10 cellular contexts compared by ENCODE assay signal in genomic region chr3:160450846-160451245, GRCh38. TPM values are rescaled to one million over a fixed set of nuclear protein-coding genes. Genes with fewer than 3 reads are reported as not detected.
DNase-seq lines count a peak whose midpoint lies in the region; ATAC-seq and TF ChIP-seq lines count a peak whose summit lies in the region.
"Had no signal": no experiment of that assay in that cellular context is flagged by ENCODE, and none has a peak within 500 bp of the region (broad histone marks: within the 10 kb centered on the region; RNA-seq: fewer than 3 reads in every experiment).

No MANE protein-coding gene starts in this region.

- CTCF ChIA-PET in AG04449 (lab: Yijun Ruan, JAX), result interaction anchor here (1.4 to 4.9 kb wide), 8 partner anchors 10 to 444 kb away, joined by 4 to 25 read pairs (median 15); no protein-coding TSS in a partner anchor

- H3K4me3 ChIP-seq in AG04449 (ENCODE audit: low read depth, low read length) (peak overlapping the region; percentile 88), upper lobe of right lung (no peak overlapping the region)

- no peaks in the 10 kb centered on the region for H3K36me3 ChIP-seq in upper lobe of right lung

- H3K4me1 Mint-ChIP-seq in activated naive CD8-positive, alpha-beta T cell treated with anti-CD3 and anti-CD28 coated beads for 36 hours, result peaks cover 20% of the 10 kb centered on the region

- intact Hi-C loops in upper lobe of right lung (cut with DNase I), result no loop called here

- peak overlapping the region; percentile 93 for H3K27ac Mint-ChIP-seq in activated naive CD8-positive, alpha-beta T cell treated with anti-CD3 and anti-CD28 coated beads for 36 hours

- H3K27me3 Mint-ChIP-seq in activated naive CD8-positive, alpha-beta T cell treated with anti-CD3 and anti-CD28 coated beads for 36 hours, result no peaks in the 10 kb centered on the region

- peak overlapping the region; percentile 90 for H3K4me3 Mint-ChIP-seq in activated naive CD8-positive, alpha-beta T cell treated with anti-CD3 and anti-CD28 coated beads for 36 hours

- ATAC-seq in HG03469 (IDR thresholded peaks at IDR 0.05; ENCODE audit: unreplicated experiment) (no peak), upper lobe of right lung (no peak)

- TF ChIP-seq CTCF in AG04449 (IDR thresholded peaks at IDR 0.05; ENCODE audit: insufficient read depth, low read length, missing control alignments), result peak; percentile 20
- no peak for TF ChIP-seq CTCF in upper lobe of right lung (IDR thresholded peaks at IDR 0.05)

- POLR2A ChIA-PET in AG04449 (lab: Yijun Ruan, JAX), result interaction anchor here (1.2 to 3.3 kb wide), 3 partner anchors 23 to 31 kb away, joined by 3 to 22 read pairs (median 5); no protein-coding TSS in a partner anchor

- DNase-seq in AG04449 (ENCODE audit: low read depth, low spot score), result peak; percentile 84
- peak; percentile 90 for DNase-seq in HCEC 1CT
- DNase-seq in activated naive CD8-positive, alpha-beta T cell treated with anti-CD3 and anti-CD28 coated beads for 36 hours, result no peak
- peak; percentile 92 for DNase-seq in iris pigment epithelial cell (ENCODE audit: low read depth)
- DNase-seq in LoVo (ENCODE audit: low spot score), result no peak
- no peak for DNase-seq in NCI-H524 treated with DMSO at 0.1 percent for 48 hours (lab: John Stamatoyannopoulos, UW)
- DNase-seq in upper lobe of right lung, result no peak
- DNase-seq: NCI-H146; stimulated activated CD4-positive, alpha-beta T cell treated with anti-CD3 and anti-CD28 coated beads, Interleukin-12 subunit alpha, Interleukin-12 subunit beta, amount 100 ng/mL, for 4 hours had no signal

- H3K27ac ChIP-seq in upper lobe of right lung, result no peak overlapping the region

- no peaks in the 10 kb centered on the region for H3K9me3 ChIP-seq in upper lobe of right lung

- H3K4me1 ChIP-seq in upper lobe of right lung, result peaks cover 6% of the 10 kb centered on the region

- H3K36me3 Mint-ChIP-seq in activated naive CD8-positive, alpha-beta T cell treated with anti-CD3 and anti-CD28 coated beads for 36 hours, result peaks cover 22% of the 10 kb centered on the region

- H3K27me3 ChIP-seq in upper lobe of right lung, result no peaks in the 10 kb centered on the region

- no peaks in the 10 kb centered on the region for H3K9me3 Mint-ChIP-seq in activated naive CD8-positive, alpha-beta T cell treated with anti-CD3 and anti-CD28 coated beads for 36 hours

RNA-seq across cellular contexts. Expression of gene TRIM59, which starts 1.3 kb away (rescaled TPM):
- total RNA-seq in activated naive CD8-positive, alpha-beta T cell treated with anti-CD3 and anti-CD28 coated beads for 36 hours, result 10 to 100 TPM; 43.3 to 44.0 TPM
- total RNA-seq in upper lobe of right lung, result 4.5 TPM

RNA-seq across cellular contexts. Expression of gene SMC4, which starts 51.4 kb away (rescaled TPM):
- 100 to 1,000 TPM; 153 to 164 TPM for total RNA-seq in activated naive CD8-positive, alpha-beta T cell treated with anti-CD3 and anti-CD28 coated beads for 36 hours
- 46.8 TPM for total RNA-seq in upper lobe of right lung

RNA-seq across cellular contexts. Expression of gene IFT80, which starts 51.8 kb away (rescaled TPM):
- total RNA-seq in activated naive CD8-positive, alpha-beta T cell treated with anti-CD3 and anti-CD28 coated beads for 36 hours, result 10 to 100 TPM; 11.2 to 12.2 TPM
- total RNA-seq in upper lobe of right lung, result 37.1 TPM

Comparison
In these comparisons a context has a peak if more than half of its experiments do, and no peak if none do; other contexts are left out.
1. DNase-seq: peak in AG04449 (single experiment), HCEC 1CT (single experiment) and iris pigment epithelial cell (single experiment); none in activated naive CD8-positive, alpha-beta T cell treated with anti-CD3 and anti-CD28 coated beads for 36 hours (single experiment), LoVo (single experiment), NCI-H524 treated with DMSO at 0.1 percent for 48 hours (single experiment) and upper lobe of right lung (single experiment).